8 cellular contexts compared by ENCODE assay signal in genomic region chr1:28518745-28519341, GRCh38. TPM values are rescaled to one million over a fixed set of nuclear protein-coding genes. Genes with fewer than 3 reads are reported as not detected.
A peak's percentile ranks its signal among the peaks of the same experiment; 100 is the strongest.
DNase-seq lines count a peak whose midpoint lies in the region; ATAC-seq and TF ChIP-seq lines count a peak whose summit lies in the region.

No MANE protein-coding gene starts in this region.

- H3K4me3 ChIP-seq in Panc1 (ENCODE audit: low read depth in 2 of 2, low read length in 2 of 2) (peak overlapping the region; percentile 60 to 69), mammary epithelial cell (replicated peaks in 1 of 3; ENCODE audit: insufficient read depth in 1 of 3, low read depth in 2 of 3, low read length in 3 of 3) (peak overlapping the region; percentile 49 to 68 (median 60)), mucosa of rectum (ENCODE audit: low read length in 2 of 2) (peak overlapping the region; percentile 62 to 85), urinary bladder (ENCODE audit: low read depth, low read length) (peak overlapping the region; percentile 72)

- POLR2A ChIA-PET in Panc1 (lab: Charles Lee): interaction anchor here (0.7 kb wide), 2 partner anchors 17 to 88 kb away, joined by 3 to 5 read pairs; no protein-coding TSS in a partner anchor

- peak overlapping the region; percentile 65 for H2AFZ ChIP-seq in mammary epithelial cell (ENCODE audit: low read depth, low read length)

- ATAC-seq in GM21786 (IDR thresholded peaks at IDR 0.05; ENCODE audit: unreplicated experiment): peak; percentile 12
- ATAC-seq in Panc1: no peak
- ATAC-seq in GM21381 (IDR thresholded peaks at IDR 0.05; ENCODE audit: unreplicated experiment): no peak

- H3K4me2 ChIP-seq in mammary epithelial cell (ENCODE audit: insufficient read depth, low read depth, low read length): peak overlapping the region; percentile 79

- H3K36me3 ChIP-seq in Panc1 (ENCODE audit: control insufficient read depth, insufficient read depth, low read length) (peaks cover 4% of the 10 kb centered on the region; the same call in 1 of the 2 replicates), mammary epithelial cell (ENCODE audit: insufficient read depth, low read length) (no peaks in the 10 kb centered on the region), mucosa of rectum (ENCODE audit: control insufficient read depth in 2 of 2, insufficient read depth in 2 of 2, low read length in 2 of 2) (no peaks in the 10 kb centered on the region), urinary bladder (ENCODE audit: insufficient read depth) (no peaks in the 10 kb centered on the region)

- BruUV-seq in Panc1 (replicated peaks; lab: Mats Ljungman, UMichigan) (TSS peak; percentile 45), mammary epithelial cell (replicated peaks; lab: Mats Ljungman, UMichigan) (no TSS peak)

- H3K27me3 ChIP-seq in Panc1 (ENCODE audit: control insufficient read depth, insufficient read depth, low read length) (no peaks in the 10 kb centered on the region), mammary epithelial cell (ENCODE audit: insufficient read depth, low read length) (no peaks in the 10 kb centered on the region), mucosa of rectum (ENCODE audit: control insufficient read depth in 2 of 2, insufficient read depth in 2 of 2, low read length in 2 of 2) (no peaks in the 10 kb centered on the region)

- CTCF ChIA-PET in Panc1 (lab: Charles Lee) (interaction anchor here (0.6 kb wide), 1 partner anchor 60 kb away, joined by 4 read pairs; no protein-coding TSS in a partner anchor), mammary epithelial cell (lab: Charles Lee; ENCODE audit: low non-redundant PET) (interaction anchor here (0.8 kb wide), 1 partner anchor 358 kb away, joined by 6 read pairs; no protein-coding TSS in a partner anchor)

- intact Hi-C loops in Panc1 (cut with micrococcal nuclease; ENCODE audit: unreplicated experiment): loop anchor here (5.0 kb wide), 1 partner anchor 83 kb away; no protein-coding TSS in a partner anchor
- intact Hi-C loops in mammary epithelial cell (cut with micrococcal nuclease): loop anchor here (1.0 to 2.0 kb wide), 4 partner anchors 34 to 130 kb away; partner anchors contain the start of genes RNU11 and TRNAU1AP

- in situ Hi-C loops in Panc1 (cut with HindIII; ENCODE audit: low pct_unique_long_range_greater_than_20kb, low sequenced_read_pairs) (no loop called here), mammary epithelial cell (cut with MboI; ENCODE audit: low sequenced_read_pairs in 2 of 2) (loop anchor here in 1 of 2 donors (5.0 kb wide), 2 partner anchors 33 to 83 kb away; partner anchors contain the start of gene TRNAU1AP)

- H3K79me2 ChIP-seq in mammary epithelial cell (ENCODE audit: insufficient read depth, low read length): peaks cover 50% of the 10 kb centered on the region

- 7% methylated on average over 15 of the region's 21 CpGs for WGBS in mammary epithelial cell (ENCODE audit: low coverage, missing lambda C conversion rate)
- 6% methylated on average over 21 of the region's 21 CpGs for WGBS in urinary bladder

- H3K9me3 ChIP-seq in Panc1 (ENCODE audit: control insufficient read depth, insufficient read depth, low read depth, low read length): no peaks in the 10 kb centered on the region
- H3K9me3 ChIP-seq in mammary epithelial cell (replicated peaks; ENCODE audit: insufficient read depth, low read length): no peaks in the 10 kb centered on the region
- no peaks in the 10 kb centered on the region for H3K9me3 ChIP-seq in mucosa of rectum (ENCODE audit: control insufficient read depth in 2 of 2, low read length in 2 of 2)

- H3K9ac ChIP-seq in mammary epithelial cell (ENCODE audit: insufficient read depth, low read length) (peak overlapping the region; percentile 74), mucosa of rectum (ENCODE audit: low read depth in 1 of 2, low read length in 2 of 2) (peak overlapping the region; percentile 63 to 70)

- dilution Hi-C loops in mammary epithelial cell (cut with HindIII; ENCODE audit: low sequenced_read_pairs): no loop called here

- peak overlapping the region; percentile 92 for H3K27ac ChIP-seq in Panc1 (ENCODE audit: low read length)
- H3K27ac ChIP-seq in mammary epithelial cell (ENCODE audit: insufficient read depth, low read depth, low read length): peak overlapping the region; percentile 57
- H3K27ac ChIP-seq in mucosa of rectum (ENCODE audit: low read depth in 2 of 2, low read length in 2 of 2): peak overlapping the region in 1 of 2 donors; percentile 87
- H3K27ac ChIP-seq in urinary bladder (ENCODE audit: low read depth): no peak overlapping the region

- no peak for TF ChIP-seq CTCF in Panc1 (IDR thresholded peaks at IDR 0.05)
- TF ChIP-seq CTCF in mammary epithelial cell (conservative IDR thresholded peaks at IDR 0.05 in 1 of 2, IDR thresholded peaks at IDR 0.05 in 1 of 2; ENCODE audit: extremely low read depth in 1 of 2, insufficient read depth in 1 of 2, low read depth in 1 of 2, low read length in 2 of 2): no peak

- peaks cover 11% of the 10 kb centered on the region for H3K4me1 ChIP-seq in Panc1 (ENCODE audit: control insufficient read depth, insufficient read depth, low read length)
- peaks cover 12% of the 10 kb centered on the region for H3K4me1 ChIP-seq in mammary epithelial cell (ENCODE audit: insufficient read depth, low read length)
- H3K4me1 ChIP-seq in mucosa of rectum (ENCODE audit: control insufficient read depth in 2 of 2, insufficient read depth in 2 of 2, low read length in 2 of 2): peaks cover 9 to 13% of the 10 kb centered on the region in 2 donors
- H3K4me1 ChIP-seq in urinary bladder (ENCODE audit: insufficient read depth): no peaks in the 10 kb centered on the region

- peak; percentile 79 for DNase-seq in COLO668 (lab: John Stamatoyannopoulos, UW; ENCODE audit: unreplicated experiment)
- DNase-seq in Panc1 (ENCODE audit: low read depth, low spot score): no peak
- DNase-seq in mammary epithelial cell: peak; percentile 48
- DNase-seq in amniotic stem cell (lab: John Stamatoyannopoulos, UW): no peak

- H4K20me1 ChIP-seq in mammary epithelial cell (ENCODE audit: insufficient read depth, low read length): no peaks in the 10 kb centered on the region

RNA-seq across cellular contexts. Expression of gene RCC1, which starts 13.0 kb away (rescaled TPM):
- 61.2 TPM for total RNA-seq in Panc1 (2021; ENCODE audit: unreplicated experiment)
- polyA plus RNA-seq in Panc1 (2012; ENCODE audit: insufficient read length): 57.8 TPM
- total RNA-seq in mammary epithelial cell: 10 to 100 TPM; 21.2 to 46.0 TPM
- 52.3 TPM for polyA plus RNA-seq in mammary epithelial cell
- polyA minus RNA-seq in mammary epithelial cell: 54.2 TPM
- 17.2 TPM for total RNA-seq in urinary bladder
- 20.4 TPM for polyA plus RNA-seq in urinary bladder

RNA-seq across cellular contexts. Expression of gene TRNAU1AP, which starts 34.0 kb away (rescaled TPM):
- total RNA-seq in Panc1 (2021; ENCODE audit: unreplicated experiment) (39.1 TPM), mammary epithelial cell (10 to 100 TPM; 21.3 to 36.9 TPM), urinary bladder (35.7 TPM)
- polyA plus RNA-seq in Panc1 (2012; ENCODE audit: insufficient read length): 21.7 TPM
- polyA plus RNA-seq in mammary epithelial cell (34.1 TPM), urinary bladder (21.8 TPM)
- 50.4 TPM for polyA minus RNA-seq in mammary epithelial cell

Comparison
In these comparisons a context has a peak if more than half of its experiments do, and no peak if none do; other contexts are left out.
1. DNase-seq: peak in COLO668 (single experiment) and mammary epithelial cell (single experiment); none in Panc1 (single experiment) and amniotic stem cell (single experiment).
2. Peak in every context shown above with its lines, with median percentiles within 50 percentile points of each other: H3K4me3 ChIP-seq.